31 cellular contexts compared by ENCODE assay signal in genomic region chr4:150805183-150806025, GRCh38.
"Had no signal": no experiment of that assay in that cellular context is flagged by ENCODE, and none has a peak within 500 bp of the region (broad histone marks: within the 10 kb centered on the region; RNA-seq: fewer than 3 reads in every experiment).

No MANE protein-coding gene starts in this region.

- H3K36me3 ChIP-seq: gastroesophageal sphincter, neural progenitor cell, prostate gland, right atrium auricular region had no signal

- H3K4me3 ChIP-seq: coronary artery, esophagus muscularis mucosa, gastroesophageal sphincter, heart left ventricle, hepatocyte, lung, mucosa of descending colon, neural progenitor cell, prostate gland, right atrium auricular region, skin epidermis, spleen, testis, tibial artery, upper lobe of left lung had no signal

- FAIRE-seq: endothelial cell of umbilical vein, kidney, urothelium cell line had no signal

- H3K27ac ChIP-seq: coronary artery, esophagus muscularis mucosa, foreskin keratinocyte, gastroesophageal sphincter, heart left ventricle, hepatocyte, neural progenitor cell, parathyroid adenoma, prostate gland, right atrium auricular region, skin epidermis, spleen, testis, tibial artery, upper lobe of left lung had no signal

- H3K9me3 Mint-ChIP-seq: mesothelial cell of epicardium; naive B cell; natural killer cell treated with Interleukin-12 subunit alpha and Interleukin-12 subunit beta and Interleukin-15 and Interleukin-18, amount 100 ng/mL, for 72 hours; neural progenitor cell; stimulated activated memory B cell treated with anti-CD40 and anti-IgM and Interleukin-4, amounts not matched to agents 10 μg/mL and 1 μg/mL and 100 μg/mL, for 72 hours had no signal

- H3K4me2 ChIP-seq: hepatocyte, neural progenitor cell had no signal

- H3K79me2 ChIP-seq: hepatocyte, parathyroid adenoma had no signal

- H2AFZ ChIP-seq: hepatocyte, neural progenitor cell, parathyroid adenoma had no signal

- H3K4me3 Mint-ChIP-seq: memory B cell; mesothelial cell of epicardium; naive B cell; natural killer cell treated with Interleukin-12 subunit alpha and Interleukin-12 subunit beta and Interleukin-15 and Interleukin-18, amount 100 ng/mL, for 72 hours; neural progenitor cell; stimulated activated memory B cell treated with anti-CD40 and anti-IgM and Interleukin-4, amounts not matched to agents 10 μg/mL and 1 μg/mL and 100 μg/mL, for 72 hours had no signal

- H3K4me1 Mint-ChIP-seq: mesothelial cell of epicardium, neural progenitor cell had no signal

- H3K4me1 ChIP-seq: esophagus muscularis mucosa, foreskin keratinocyte, gastroesophageal sphincter, heart left ventricle, neural progenitor cell, parathyroid adenoma, prostate gland, right atrium auricular region, spleen, tibial artery, upper lobe of left lung had no signal

- ATAC-seq: foreskin keratinocyte; gastroesophageal sphincter; heart left ventricle; left lobe of liver; mucosa of descending colon; natural killer cell treated with Interleukin-12 subunit alpha and Interleukin-12 subunit beta and Interleukin-15 and Interleukin-18, amount 100 ng/mL, for 72 hours; stimulated activated memory B cell treated with anti-CD40 and anti-IgM and Interleukin-4, amounts not matched to agents 10 μg/mL and 1 μg/mL and 100 μg/mL, for 72 hours; stimulated activated naive CD8-positive, alpha-beta T cell treated with anti-CD3 and anti-CD28 coated beads, Interleukin-15, Interleukin-2, amounts not matched to agents 100 U/mL and 50 U/mL, for 24 hours had no signal

- H3K27me3 Mint-ChIP-seq: memory B cell; naive B cell; natural killer cell treated with Interleukin-12 subunit alpha and Interleukin-12 subunit beta and Interleukin-15 and Interleukin-18, amount 100 ng/mL, for 72 hours; stimulated activated memory B cell treated with anti-CD40 and anti-IgM and Interleukin-4, amounts not matched to agents 10 μg/mL and 1 μg/mL and 100 μg/mL, for 72 hours had no signal

- DNase-seq: dermis blood vessel endothelial cell; effector memory CD4-positive, alpha-beta T cell; foreskin keratinocyte; heart left ventricle; kidney; mucosa of descending colon; naive B cell; spleen; stimulated activated CD4-positive, alpha-beta T cell treated with anti-CD3 and anti-CD28 coated beads, Interleukin-4, amount 100 ng/mL, for 4 hours; stimulated activated naive CD8-positive, alpha-beta T cell treated with anti-CD3 and anti-CD28 coated beads, Interleukin-15, Interleukin-2, amounts not matched to agents 100 U/mL and 50 U/mL, for 24 hours; substantia nigra; testis; tibial artery; upper lobe of left lung had no signal

- H3K27me3 ChIP-seq: esophagus muscularis mucosa, foreskin keratinocyte, gastroesophageal sphincter, heart left ventricle, hepatocyte, neural progenitor cell, right atrium auricular region, spleen, testis, tibial artery, upper lobe of left lung had no signal

- H3K9me3 ChIP-seq: esophagus muscularis mucosa, gastroesophageal sphincter, heart left ventricle, mucosa of descending colon, prostate gland, right atrium auricular region, spleen, testis, tibial artery, upper lobe of left lung had no signal

- H3K27ac Mint-ChIP-seq: mesothelial cell of epicardium; natural killer cell treated with Interleukin-12 subunit alpha and Interleukin-12 subunit beta and Interleukin-15 and Interleukin-18, amount 100 ng/mL, for 72 hours; neural progenitor cell; stimulated activated memory B cell treated with anti-CD40 and anti-IgM and Interleukin-4, amounts not matched to agents 10 μg/mL and 1 μg/mL and 100 μg/mL, for 72 hours had no signal

- H3K9ac ChIP-seq: neural progenitor cell, parathyroid adenoma had no signal
